9 cellular contexts compared by ENCODE assay signal in genomic region chr2:159879061-159879604, GRCh38. TPM values are rescaled to one million over a fixed set of nuclear protein-coding genes. Genes with fewer than 3 reads are reported as not detected.
DNase-seq lines count a peak whose midpoint lies in the region; ATAC-seq and TF ChIP-seq lines count a peak whose summit lies in the region.
"Had no signal": no experiment of that assay in that cellular context is flagged by ENCODE, and none has a peak within 500 bp of the region (broad histone marks: within the 10 kb centered on the region; RNA-seq: fewer than 3 reads in every experiment).

No MANE protein-coding gene starts in this region.

- H3K27ac Mint-ChIP-seq in natural killer cell treated with Interleukin-12 subunit alpha and Interleukin-12 subunit beta and Interleukin-15 and Interleukin-18, amount 100 ng/mL, for 72 hours = peak overlapping the region; percentile 38 to 73
- peak overlapping the region in 1 of 2 donors; percentile 21 for H3K27ac Mint-ChIP-seq in natural killer cell
- H3K27ac Mint-ChIP-seq in activated naive CD8-positive, alpha-beta T cell treated with anti-CD3 and anti-CD28 coated beads, Interleukin-2, amount 50 U/mL, for 24 hours = peak overlapping the region; percentile 83

- TF ChIP-seq CTCF in natural killer cell (IDR thresholded peaks at IDR 0.05) (no peak), uterus (IDR thresholded peaks at IDR 0.05) (no peak)

- TF ChIP-seq POLR2A in uterus (IDR thresholded peaks at IDR 0.05) = no peak

- no peaks in the 10 kb centered on the region for H3K27me3 ChIP-seq in uterus

- H3K36me3 Mint-ChIP-seq in natural killer cell treated with Interleukin-12 subunit alpha and Interleukin-12 subunit beta and Interleukin-15 and Interleukin-18, amount 100 ng/mL, for 72 hours = peaks cover 10% of the 10 kb centered on the region
- H3K36me3 Mint-ChIP-seq in natural killer cell = peaks cover 32% of the 10 kb centered on the region
- H3K36me3 Mint-ChIP-seq in activated naive CD8-positive, alpha-beta T cell treated with anti-CD3 and anti-CD28 coated beads, Interleukin-2, amount 50 U/mL, for 24 hours (ENCODE audit: low read depth) = peaks cover 51% of the 10 kb centered on the region

- no peak for DNase-seq in natural killer cell treated with Interleukin-12 subunit alpha and Interleukin-12 subunit beta and Interleukin-15 and Interleukin-18, amount 100 ng/mL, for 72 hours (ENCODE audit: low spot score)
- DNase-seq in natural killer cell (no peak), uterus (peak in 1 of 2 donors; percentile 16), 8988T (no peak), NCI-H524 (lab: John Stamatoyannopoulos, UW) (no peak), cortex of kidney (lab: John Stamatoyannopoulos, UW) (no peak)
- no peak for DNase-seq in activated naive CD8-positive, alpha-beta T cell treated with anti-CD3 and anti-CD28 coated beads, Interleukin-2, amount 50 U/mL, for 24 hours

- H3K4me1 ChIP-seq in uterus = no peaks in the 10 kb centered on the region

- peak; percentile 69 to 82 for ATAC-seq in natural killer cell treated with Interleukin-12 subunit alpha and Interleukin-12 subunit beta and Interleukin-15 and Interleukin-18, amount 100 ng/mL, for 72 hours
- ATAC-seq in natural killer cell = no peak
- ATAC-seq in HG03025 (IDR thresholded peaks at IDR 0.05; ENCODE audit: low FRiP score, unreplicated experiment) = peak; percentile 69
- peak; percentile 88 for ATAC-seq in activated naive CD8-positive, alpha-beta T cell treated with anti-CD3 and anti-CD28 coated beads, Interleukin-2, amount 50 U/mL, for 24 hours

- no peaks in the 10 kb centered on the region for H3K9me3 ChIP-seq in uterus

- H3K9me3 Mint-ChIP-seq in natural killer cell treated with Interleukin-12 subunit alpha and Interleukin-12 subunit beta and Interleukin-15 and Interleukin-18, amount 100 ng/mL, for 72 hours = no peaks in the 10 kb centered on the region
- H3K9me3 Mint-ChIP-seq in natural killer cell = no peaks in the 10 kb centered on the region
- H3K9me3 Mint-ChIP-seq in activated naive CD8-positive, alpha-beta T cell treated with anti-CD3 and anti-CD28 coated beads, Interleukin-2, amount 50 U/mL, for 24 hours = no peaks in the 10 kb centered on the region

- H3K4me1 Mint-ChIP-seq in natural killer cell treated with Interleukin-12 subunit alpha and Interleukin-12 subunit beta and Interleukin-15 and Interleukin-18, amount 100 ng/mL, for 72 hours (ENCODE audit: low read depth in 2 of 2) = peaks cover 2 to 16% of the 10 kb centered on the region in 2 donors
- H3K4me1 Mint-ChIP-seq in natural killer cell = peaks cover 0 to 4% of the 10 kb centered on the region in 2 donors
- H3K4me1 Mint-ChIP-seq in activated naive CD8-positive, alpha-beta T cell treated with anti-CD3 and anti-CD28 coated beads, Interleukin-2, amount 50 U/mL, for 24 hours = peaks cover 36% of the 10 kb centered on the region

- H3K36me3 ChIP-seq in uterus = no peaks in the 10 kb centered on the region

- peak overlapping the region; percentile 33 for H3K4me3 Mint-ChIP-seq in natural killer cell treated with Interleukin-12 subunit alpha and Interleukin-12 subunit beta and Interleukin-15 and Interleukin-18, amount 100 ng/mL, for 72 hours
- no peak overlapping the region for H3K4me3 Mint-ChIP-seq in natural killer cell
- no peak overlapping the region for H3K4me3 Mint-ChIP-seq in activated naive CD8-positive, alpha-beta T cell treated with anti-CD3 and anti-CD28 coated beads, Interleukin-2, amount 50 U/mL, for 24 hours

- intact Hi-C loops in natural killer cell (cut with micrococcal nuclease) (no loop called here), uterus (cut with DNase I; ENCODE audit: low total_unique reads) (no loop called here)

- H3K27me3 Mint-ChIP-seq in natural killer cell treated with Interleukin-12 subunit alpha and Interleukin-12 subunit beta and Interleukin-15 and Interleukin-18, amount 100 ng/mL, for 72 hours = no peaks in the 10 kb centered on the region
- H3K27me3 Mint-ChIP-seq in natural killer cell (ENCODE audit: low read depth in 2 of 2) = no peaks in the 10 kb centered on the region
- no peaks in the 10 kb centered on the region for H3K27me3 Mint-ChIP-seq in activated naive CD8-positive, alpha-beta T cell treated with anti-CD3 and anti-CD28 coated beads, Interleukin-2, amount 50 U/mL, for 24 hours

- H3K27ac ChIP-seq in uterus = peak overlapping the region; percentile 18 to 25

- H3K4me3 ChIP-seq in uterus = no peak overlapping the region

RNA-seq across cellular contexts. Expression of gene LY75, which starts 25.4 kb away (rescaled TPM):
- 10 to 100 TPM; 18.2 to 19.1 TPM for total RNA-seq in natural killer cell treated with Interleukin-12 subunit alpha and Interleukin-12 subunit beta and Interleukin-15 and Interleukin-18, amount 100 ng/mL, for 72 hours
- total RNA-seq in natural killer cell (10 to 100 TPM; 32.7 to 41.1 (median 40.9) TPM), uterus (10 to 100 TPM in 1 of 4 donors, 1 to 10 TPM in 1, under 1 TPM in 2; 0.26 to 13.8 (median 3.4) TPM)
- total RNA-seq: NCI-H460 had no signal

Comparison
In these comparisons a context has a peak if more than half of its experiments do, and no peak if none do; other contexts are left out.
1. ATAC-seq: peak in natural killer cell treated with Interleukin-12 subunit alpha and Interleukin-12 subunit beta and Interleukin-15 and Interleukin-18, amount 100 ng/mL, for 72 hours (2 of 2), HG03025 (single experiment) and activated naive CD8-positive, alpha-beta T cell treated with anti-CD3 and anti-CD28 coated beads, Interleukin-2, amount 50 U/mL, for 24 hours (single experiment); none in natural killer cell (0 of 3).